Comparison of ENCODE assay signal across 17 cellular contexts in the genomic region with DNA sequence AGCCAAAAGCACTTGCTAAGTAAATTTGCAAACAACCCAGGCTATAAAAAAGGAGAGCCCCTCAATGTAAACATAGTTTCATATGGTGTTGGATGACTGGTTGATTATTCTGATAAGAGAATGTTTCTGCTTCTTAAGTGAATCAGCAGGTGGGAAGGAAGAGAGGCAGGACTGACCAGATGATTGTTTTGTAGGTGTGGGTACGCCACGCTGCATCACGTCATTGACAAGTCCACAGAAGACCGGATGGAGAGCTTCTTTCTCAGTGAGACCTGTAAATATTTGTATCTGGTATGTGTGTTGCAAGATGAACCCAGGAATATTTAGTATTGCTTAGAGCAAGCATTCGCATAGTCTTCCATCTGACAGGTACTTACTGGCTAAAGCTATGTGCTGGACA.
"Had no signal": no experiment of that assay in that cellular context is flagged by ENCODE, and none has a peak within 500 bp of the region (broad histone marks: within the 10 kb centered on the region; RNA-seq: fewer than 3 reads in every experiment).

No MANE protein-coding gene starts in this region.

- H3K27ac ChIP-seq: body of pancreas, foreskin keratinocyte, left ventricle myocardium inferior, neural progenitor cell, prostate gland, right atrium auricular region, stomach, testis, upper lobe of left lung had no signal

- H3K4me1 ChIP-seq: body of pancreas, foreskin keratinocyte, left ventricle myocardium inferior, neural progenitor cell, prostate gland, right atrium auricular region, stomach, testis, upper lobe of left lung had no signal

- H3K4me2 ChIP-seq: neural progenitor cell had no signal

- ATAC-seq: activated CD8-positive, alpha-beta T cell treated with anti-CD3 and anti-CD28 coated beads for 36 hours; body of pancreas; foreskin keratinocyte; naive thymus-derived CD4-positive, alpha-beta T cell; SK-N-SH treated with all-trans-retinoic acid at 6 μM for 48 hours; T-cell had no signal

- H3K27me3 ChIP-seq: body of pancreas, foreskin keratinocyte, neural progenitor cell, right atrium auricular region, stomach, testis, upper lobe of left lung had no signal

- DNase-seq: activated CD4-positive, alpha-beta T cell treated with anti-CD3 and anti-CD28 coated beads, Interleukin-2, amount 10 ng/mL, durations not matched to agents 24 days and 14 days; activated CD8-positive, alpha-beta T cell treated with anti-CD3 and anti-CD28 coated beads for 36 hours; activated naive CD4-positive, alpha-beta T cell; activated naive CD8-positive, alpha-beta T cell treated with anti-CD3 and anti-CD28 coated beads, Interleukin-2, amount 10 ng/mL, durations not matched to agents 7 days and 5 days; body of pancreas; foreskin keratinocyte; glutamatergic neuron; left ventricle myocardium inferior; naive thymus-derived CD4-positive, alpha-beta T cell; stomach; T-cell; testis; upper lobe of left lung had no signal

- H2AFZ ChIP-seq: neural progenitor cell had no signal

- H3K9ac ChIP-seq: neural progenitor cell had no signal

- H3K36me3 ChIP-seq: neural progenitor cell had no signal

- H3K4me3 ChIP-seq: body of pancreas, left ventricle myocardium inferior, neural progenitor cell, prostate gland, right atrium auricular region, stomach, testis, upper lobe of left lung had no signal

- H3K9me3 ChIP-seq: body of pancreas, left ventricle myocardium inferior, prostate gland, right atrium auricular region, stomach, testis, upper lobe of left lung had no signal
